In genomic region chr17:32349854-32350661, GRCh38 we compare ENCODE assay signal across 8 cellular contexts. TPM values are rescaled to one million over a fixed set of nuclear protein-coding genes. Genes with fewer than 3 reads are reported as not detected.
A peak's percentile ranks its signal among the peaks of the same experiment; 100 is the strongest.
DNase-seq lines count a peak whose midpoint lies in the region; ATAC-seq, FAIRE-seq and TF ChIP-seq lines count a peak whose summit lies in the region.

ZNF207 (plus strand) TSS chr17:32350157; CDS start chr17:32350286, 129 bp downstream.

- no peaks in the 10 kb centered on the region for H3K27me3 Mint-ChIP-seq in activated T-cell treated with anti-CD3 and anti-CD28 coated beads, Interleukin-2, amount 50 U/mL, for 72 hours (ENCODE audit: low read depth)

- H3K9me3 Mint-ChIP-seq in activated T-cell treated with anti-CD3 and anti-CD28 coated beads, Interleukin-2, amount 50 U/mL, for 72 hours, result no peaks in the 10 kb centered on the region

- no peak for TF ChIP-seq EP300 in esophagus muscularis mucosa (IDR thresholded peaks at IDR 0.05)

- peak; percentile 96 for ATAC-seq in GM21737 (IDR thresholded peaks at IDR 0.05; ENCODE audit: unreplicated experiment)
- ATAC-seq in activated T-cell treated with anti-CD3 and anti-CD28 coated beads, Interleukin-2, amount 50 U/mL, for 72 hours (replicated peaks in 1 of 2), result peak; percentile 94 to 96

- FAIRE-seq in RCC 7860 (lab: Jason Lieb, UNC), result peak; percentile 66

- peaks cover 16 to 35% of the 10 kb centered on the region in 2 donors for H3K36me3 Mint-ChIP-seq in activated T-cell treated with anti-CD3 and anti-CD28 coated beads, Interleukin-2, amount 50 U/mL, for 72 hours (ENCODE audit: insufficient read depth in 2 of 2)

- H3K4me1 ChIP-seq in esophagus muscularis mucosa (peaks cover 43 to 51% (median 49%) of the 10 kb centered on the region in 4 donors), muscle layer of duodenum (ENCODE audit: control insufficient read depth in 1 of 2, insufficient read depth in 2 of 2, low read length in 2 of 2) (peaks cover 0 to 41% of the 10 kb centered on the region in 2 donors)

- peak; percentile 60 for TF ChIP-seq POLR2A in esophagus muscularis mucosa (IDR thresholded peaks at IDR 0.05; ENCODE audit: low read depth)

- DNase-seq in DMS53 (lab: John Stamatoyannopoulos, UW) (peak; percentile 97), RCC 7860 (ENCODE audit: low spot score) (peak; percentile 91), esophagus muscularis mucosa (ENCODE audit: extremely low spot score) (peak; percentile 98)
- DNase-seq in activated T-cell treated with anti-CD3 and anti-CD28 coated beads, Interleukin-2, amount 50 U/mL, for 72 hours, result peak; percentile 96 to 97
- peak; percentile 91 to 92 for DNase-seq in stimulated activated CD8-positive, alpha-beta memory T cell treated with anti-CD3 and anti-CD28 coated beads, Interleukin-7, amount 100 ng/mL, for 4 hours (ENCODE audit: low read depth in 2 of 2)

- H3K9me3 ChIP-seq in KOPT-K1 (ENCODE audit: insufficient read depth, low read length, poor library complexity, severe bottlenecking), result no peaks in the 10 kb centered on the region
- H3K9me3 ChIP-seq in esophagus muscularis mucosa, result no peaks in the 10 kb centered on the region
- no peaks in the 10 kb centered on the region for H3K9me3 ChIP-seq in muscle layer of duodenum (ENCODE audit: control insufficient read depth in 1 of 2, low read length in 2 of 2)

- peak within 1 kb of the TSS; percentile 97 to 98 for H3K4me3 Mint-ChIP-seq in activated T-cell treated with anti-CD3 and anti-CD28 coated beads, Interleukin-2, amount 50 U/mL, for 72 hours

- H3K4me1 Mint-ChIP-seq in activated T-cell treated with anti-CD3 and anti-CD28 coated beads, Interleukin-2, amount 50 U/mL, for 72 hours (ENCODE audit: low read depth), result peaks cover 44% of the 10 kb centered on the region

- WGBS in esophagus muscularis mucosa, result under 1% methylated on average over 47 of the region's 47 CpGs

- intact Hi-C loops in esophagus muscularis mucosa (cut with DNase I), result no loop called here

- no peak for TF ChIP-seq CTCF in esophagus muscularis mucosa (IDR thresholded peaks at IDR 0.05)

- peak within 1 kb of the TSS; percentile 100 for H3K27ac Mint-ChIP-seq in activated T-cell treated with anti-CD3 and anti-CD28 coated beads, Interleukin-2, amount 50 U/mL, for 72 hours

- H3K36me3 ChIP-seq in KOPT-K1 (ENCODE audit: insufficient read depth, low read length) (peaks cover 37% of the 10 kb centered on the region), esophagus muscularis mucosa (peaks cover 0 to 33% (median 22%) of the 10 kb centered on the region in 4 donors), muscle layer of duodenum (ENCODE audit: control insufficient read depth in 1 of 2, insufficient read depth in 2 of 2, low read length in 2 of 2) (peaks cover 7 to 20% of the 10 kb centered on the region in 2 donors)

- H3K4me3 ChIP-seq in esophagus muscularis mucosa (peak within 1 kb of the TSS; percentile 63 to 94 (median 88)), muscle layer of duodenum (ENCODE audit: low read depth in 1 of 2, low read length in 2 of 2) (peak within 1 kb of the TSS; percentile 79 to 97)

- peak within 1 kb of the TSS; percentile 93 for H3K27ac ChIP-seq in KOPT-K1 (ENCODE audit: low read depth, low read length, poor library complexity, severe bottlenecking)
- H3K27ac ChIP-seq in esophagus muscularis mucosa (replicated peaks in 1 of 4), result peak within 1 kb of the TSS; percentile 89 to 99 (median 96)
- peak within 1 kb of the TSS; percentile 100 for H3K27ac ChIP-seq in muscle layer of duodenum (ENCODE audit: low read length)

- H3K27me3 ChIP-seq in esophagus muscularis mucosa, result no peaks in the 10 kb centered on the region
- H3K27me3 ChIP-seq in muscle layer of duodenum (ENCODE audit: low read depth, low read length), result no peaks in the 10 kb centered on the region

RNA-seq across cellular contexts. Expression of gene ZNF207, which starts in this region (rescaled TPM):
- 100 to 1,000 TPM; 181 to 188 TPM for total RNA-seq in activated T-cell treated with anti-CD3 and anti-CD28 coated beads, Interleukin-2, amount 50 U/mL, for 72 hours
- total RNA-seq in esophagus muscularis mucosa, result 10 to 100 TPM; 68.1 to 92.1 (median 86.3) TPM

Comparison
In these comparisons a context has a peak if more than half of its experiments do, and no peak if none do; other contexts are left out.
1. Peak in every context shown above with its lines: DNase-seq, ATAC-seq, H3K4me3 ChIP-seq and H3K27ac ChIP-seq.